Comparison of ENCODE assay signal across 12 cellular contexts in the genomic region with DNA sequence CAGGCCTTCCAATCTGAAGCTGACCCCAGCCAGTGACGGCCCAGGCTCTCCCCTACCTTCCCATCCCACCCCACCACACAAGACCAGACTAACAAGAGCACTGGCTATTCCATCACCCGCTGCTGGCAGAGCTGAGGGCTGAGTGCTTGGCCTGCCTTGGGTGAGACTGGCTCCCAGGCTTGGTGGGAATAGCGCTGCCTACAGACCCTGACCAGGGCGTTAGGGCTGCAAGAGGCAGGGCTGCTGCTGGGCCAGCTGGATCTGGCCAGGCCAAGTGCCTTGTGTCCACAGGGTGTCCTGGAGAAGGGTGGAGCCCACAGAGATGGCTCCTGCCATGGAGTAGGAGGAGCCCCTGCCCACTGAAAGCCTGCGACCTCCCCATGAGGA. TPM values are rescaled to one million over a fixed set of nuclear protein-coding genes. Genes with fewer than 3 reads are reported as not detected.
A peak's percentile ranks its signal among the peaks of the same experiment; 100 is the strongest.
DNase-seq lines count a peak whose midpoint lies in the region; ATAC-seq and TF ChIP-seq lines count a peak whose summit lies in the region.
"Had no signal": no experiment of that assay in that cellular context is flagged by ENCODE, and none has a peak within 500 bp of the region (broad histone marks: within the 10 kb centered on the region; RNA-seq: fewer than 3 reads in every experiment).

No MANE protein-coding gene starts in this region.

- peaks cover 0 to 4% of the 10 kb centered on the region in 2 donors for H3K36me3 Mint-ChIP-seq in stimulated activated naive B cell treated with anti-CD40 and anti-IgM and Interleukin-4, amounts not matched to agents 10 μg/mL and 1 μg/mL and 100 μg/mL, for 72 hours

- peaks cover 27% of the 10 kb centered on the region for H3K4me1 ChIP-seq in OCI-LY3 (ENCODE audit: low read length)
- peaks cover 9 to 27% (median 19%) of the 10 kb centered on the region in 9 donors for H3K4me1 ChIP-seq in heart right ventricle

- no peak overlapping the region for H3K4me3 Mint-ChIP-seq in stimulated activated naive B cell treated with anti-CD40 and anti-IgM and Interleukin-4, amounts not matched to agents 10 μg/mL and 1 μg/mL and 100 μg/mL, for 72 hours

- TF ChIP-seq CTCF in OCI-LY3 (IDR thresholded peaks at IDR 0.05; ENCODE audit: low read depth, low read length) (no peak), heart right ventricle (IDR thresholded peaks at IDR 0.05) (no peak)

- H3K4me2 ChIP-seq in OCI-LY3 (ENCODE audit: low read length) = peak overlapping the region; percentile 94

- H3K27ac Mint-ChIP-seq in stimulated activated naive B cell treated with anti-CD40 and anti-IgM and Interleukin-4, amounts not matched to agents 10 μg/mL and 1 μg/mL and 100 μg/mL, for 72 hours = peak overlapping the region; percentile 65
- H3K27ac Mint-ChIP-seq: CD4-positive, alpha-beta T cell had no signal

- H3K27me3 Mint-ChIP-seq in stimulated activated naive B cell treated with anti-CD40 and anti-IgM and Interleukin-4, amounts not matched to agents 10 μg/mL and 1 μg/mL and 100 μg/mL, for 72 hours = peaks cover 0 to 4% of the 10 kb centered on the region in 2 donors

- ATAC-seq in GM18909 (IDR thresholded peaks at IDR 0.05; ENCODE audit: poor library complexity, unreplicated experiment) (peak; percentile 40), heart right ventricle (peak in 6 of 8 donors; percentile 8 to 50 (median 26)), HG02623 (IDR thresholded peaks at IDR 0.05; ENCODE audit: unreplicated experiment) (no peak)
- peak; percentile 54 to 55 for ATAC-seq in stimulated activated naive B cell treated with anti-CD40 and anti-IgM and Interleukin-4, amounts not matched to agents 10 μg/mL and 1 μg/mL and 100 μg/mL, for 72 hours (replicated peaks)

- H3K36me3 ChIP-seq in OCI-LY3 (replicated peaks; ENCODE audit: low read depth, low read length) = no peaks in the 10 kb centered on the region
- H3K36me3 ChIP-seq in heart right ventricle = no peaks in the 10 kb centered on the region

- no peaks in the 10 kb centered on the region for H3K79me2 ChIP-seq in OCI-LY3 (ENCODE audit: low read length)

- peaks cover 22 to 26% of the 10 kb centered on the region in 2 donors for H3K4me1 Mint-ChIP-seq in stimulated activated naive B cell treated with anti-CD40 and anti-IgM and Interleukin-4, amounts not matched to agents 10 μg/mL and 1 μg/mL and 100 μg/mL, for 72 hours

- H3K9ac ChIP-seq in OCI-LY3 (ENCODE audit: low read length) = peak overlapping the region; percentile 9; the same call in 1 of the 2 replicates

- H2AFZ ChIP-seq in OCI-LY3 (ENCODE audit: low read depth, low read length) = no peak overlapping the region

- H3K27ac ChIP-seq in OCI-LY3 (ENCODE audit: low read length) (peak overlapping the region; percentile 58), heart right ventricle (peak overlapping the region in 8 of 10 donors; percentile 25 to 86 (median 68))

- intact Hi-C loops in heart right ventricle (cut with DNase I) = no loop called here

- H3K27me3 ChIP-seq in OCI-LY3 (ENCODE audit: low read depth, low read length) (peaks cover 24% of the 10 kb centered on the region), heart right ventricle (no peaks in the 10 kb centered on the region)

- no peak for DNase-seq in heart right ventricle
- peak; percentile 20 for DNase-seq in stimulated activated naive B cell treated with anti-CD40 and anti-IgM and Interleukin-4, amounts not matched to agents 10 μg/mL and 1 μg/mL and 100 μg/mL, for 72 hours
- no peak for DNase-seq in HPDE6-E6E7 (ENCODE audit: extremely low spot score)
- DNase-seq in NCI-H748 treated with DMSO at 0.1 percent for 48 hours (lab: John Stamatoyannopoulos, UW) = no peak
- DNase-seq in iPS-NIHi7 (ENCODE audit: extremely low spot score) = no peak
- DNase-seq: activated gamma-delta T cell; CD4-positive, alpha-beta T cell; effector CD4-positive, alpha-beta T cell; small intestine had no signal

- H4K20me1 ChIP-seq in OCI-LY3 (ENCODE audit: insufficient read depth, low read length) = no peaks in the 10 kb centered on the region

- H3K4me3 ChIP-seq in OCI-LY3 (ENCODE audit: low read length) (peak overlapping the region; percentile 67), heart right ventricle (peak overlapping the region in 5 of 10 donors; percentile 9 to 29 (median 18))

- H3K9me3 Mint-ChIP-seq in stimulated activated naive B cell treated with anti-CD40 and anti-IgM and Interleukin-4, amounts not matched to agents 10 μg/mL and 1 μg/mL and 100 μg/mL, for 72 hours = no peaks in the 10 kb centered on the region
- H3K9me3 Mint-ChIP-seq: CD4-positive, alpha-beta T cell had no signal

- H3K9me3 ChIP-seq in OCI-LY3 (ENCODE audit: insufficient read depth, low read length) (no peaks in the 10 kb centered on the region), heart right ventricle (no peaks in the 10 kb centered on the region)

- 91 to 94% methylated on average over 5 of the region's 5 CpGs for WGBS in heart right ventricle, 2 donors

RNA-seq across cellular contexts. Expression of a gene that starts 31.6 kb away (rescaled TPM):
- 10 to 100 TPM; 24.2 to 73.5 (median 45.2) TPM for total RNA-seq in heart right ventricle
- 10 to 100 TPM; 16.2 to 22.6 TPM for polyA plus RNA-seq in heart right ventricle
- total RNA-seq: CD4-positive, alpha-beta T cell had no signal
